ENCODE assay signal across 13 cellular contexts in genomic region chr1:235820059-235820458, GRCh38.
"Had no signal": no experiment of that assay in that cellular context is flagged by ENCODE, and none has a peak within 500 bp of the region (broad histone marks: within the 10 kb centered on the region; RNA-seq: fewer than 3 reads in every experiment).

No MANE protein-coding gene starts in this region.

- DNase-seq: activated CD4-positive, CD25-positive, alpha-beta regulatory T cell treated with anti-CD3 and anti-CD28 coated beads, Interleukin-2, amount 50 U/mL, for 72 hours; activated T-cell treated with anti-CD3 and anti-CD28 coated beads for 4 hours; amniotic stem cell; islet precursor cell; naive B cell; stimulated activated CD4-positive, alpha-beta T cell treated with anti-CD3 and anti-CD28 coated beads, Interleukin-12 subunit alpha, Interleukin-12 subunit beta, amount 100 ng/mL, for 4 hours; stimulated activated CD4-positive, alpha-beta T cell treated with anti-CD3 and anti-CD28 coated beads, Interleukin-2, amount 100 ng/mL, for 24 hours; tibial artery; uterus had no signal

- H3K4me3 Mint-ChIP-seq: T-helper 2 cell treated with Interferon-gamma antibody and Interleukin-4, amounts not matched to agents 5 μg/mL and 100 μg/mL, for 36 hours had no signal

- H3K9me3 Mint-ChIP-seq: activated naive CD4-positive, alpha-beta T cell treated with anti-CD3 and anti-CD28 coated beads, Interleukin-2, amount 50 U/mL, for 72 hours; activated T-helper 2 cell treated with anti-CD3 and anti-CD28 coated beads, Interferon-gamma antibody, Interleukin-2, Interleukin-4, amounts not matched to agents 10 μg/mL and 5 μg/mL and 100 μg/mL, durations not matched to agents 14 hours and 24 hours and 36 hours; naive B cell; T-helper 2 cell treated with Interferon-gamma antibody and Interleukin-4, amounts not matched to agents 5 μg/mL and 100 μg/mL, for 36 hours had no signal

- H3K9me3 ChIP-seq: tibial artery, uterus had no signal

- ATAC-seq: activated naive CD4-positive, alpha-beta T cell treated with anti-CD3 and anti-CD28 coated beads, Interleukin-2, amount 50 U/mL, for 72 hours; esophagus mucosa had no signal

- H3K27me3 Mint-ChIP-seq: naive B cell had no signal

- H3K27ac Mint-ChIP-seq: activated T-helper 2 cell treated with anti-CD3 and anti-CD28 coated beads, Interferon-gamma antibody, Interleukin-2, Interleukin-4, amounts not matched to agents 10 μg/mL and 5 μg/mL and 100 μg/mL, durations not matched to agents 14 hours and 24 hours and 36 hours; T-helper 2 cell treated with Interferon-gamma antibody and Interleukin-4, amounts not matched to agents 5 μg/mL and 100 μg/mL, for 36 hours had no signal
